1 cellular context compared by ENCODE assay signal in the genomic region with DNA sequence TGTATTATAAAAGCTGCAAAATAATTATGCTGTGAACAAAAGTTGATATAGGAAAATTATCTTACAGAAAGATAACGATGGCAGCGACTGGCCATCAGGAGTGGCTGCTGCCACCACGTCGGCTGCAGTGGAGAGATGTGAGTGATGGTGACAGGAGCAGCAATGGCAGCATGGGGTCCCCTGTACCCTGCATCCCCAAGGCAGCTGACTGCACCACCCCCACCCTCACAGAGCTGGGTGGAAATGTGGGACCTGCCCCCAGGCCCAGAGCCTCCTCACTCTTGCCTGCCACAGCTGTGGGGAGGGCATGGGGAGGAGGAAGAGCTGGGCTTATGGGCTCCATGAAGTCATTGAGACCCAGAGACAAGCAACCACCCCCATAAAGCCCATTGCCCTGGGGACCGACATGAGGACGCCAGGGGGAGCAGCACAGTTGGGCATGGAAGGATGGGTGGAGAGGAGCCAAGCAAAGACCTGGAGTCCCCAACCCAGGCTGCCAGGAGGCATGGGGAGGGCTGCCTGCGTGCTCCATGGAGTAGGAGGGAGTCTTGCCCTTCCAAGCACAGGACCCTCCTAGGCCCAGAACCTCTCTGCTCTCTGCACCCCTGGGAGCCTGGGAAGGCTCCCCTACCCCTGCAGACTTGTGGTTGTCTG.
TF ChIP-seq lines count a peak whose summit lies in the region.

No MANE protein-coding gene starts in this region.

TF ChIP-seq in GM12878, 131 proteins besides CTCF, POLR2A, EP300 and RAD21:
- TF ChIP-seq SPI1 (IDR thresholded peaks at IDR 0.05; ENCODE audit: borderline replicate concordance, insufficient read depth, low read depth, low read length) = no peak
- no peak for TF ChIP-seq NFIC (IDR thresholded peaks at IDR 0.05; ENCODE audit: low read depth, low read length)
- TF ChIP-seq, protein P1, sequence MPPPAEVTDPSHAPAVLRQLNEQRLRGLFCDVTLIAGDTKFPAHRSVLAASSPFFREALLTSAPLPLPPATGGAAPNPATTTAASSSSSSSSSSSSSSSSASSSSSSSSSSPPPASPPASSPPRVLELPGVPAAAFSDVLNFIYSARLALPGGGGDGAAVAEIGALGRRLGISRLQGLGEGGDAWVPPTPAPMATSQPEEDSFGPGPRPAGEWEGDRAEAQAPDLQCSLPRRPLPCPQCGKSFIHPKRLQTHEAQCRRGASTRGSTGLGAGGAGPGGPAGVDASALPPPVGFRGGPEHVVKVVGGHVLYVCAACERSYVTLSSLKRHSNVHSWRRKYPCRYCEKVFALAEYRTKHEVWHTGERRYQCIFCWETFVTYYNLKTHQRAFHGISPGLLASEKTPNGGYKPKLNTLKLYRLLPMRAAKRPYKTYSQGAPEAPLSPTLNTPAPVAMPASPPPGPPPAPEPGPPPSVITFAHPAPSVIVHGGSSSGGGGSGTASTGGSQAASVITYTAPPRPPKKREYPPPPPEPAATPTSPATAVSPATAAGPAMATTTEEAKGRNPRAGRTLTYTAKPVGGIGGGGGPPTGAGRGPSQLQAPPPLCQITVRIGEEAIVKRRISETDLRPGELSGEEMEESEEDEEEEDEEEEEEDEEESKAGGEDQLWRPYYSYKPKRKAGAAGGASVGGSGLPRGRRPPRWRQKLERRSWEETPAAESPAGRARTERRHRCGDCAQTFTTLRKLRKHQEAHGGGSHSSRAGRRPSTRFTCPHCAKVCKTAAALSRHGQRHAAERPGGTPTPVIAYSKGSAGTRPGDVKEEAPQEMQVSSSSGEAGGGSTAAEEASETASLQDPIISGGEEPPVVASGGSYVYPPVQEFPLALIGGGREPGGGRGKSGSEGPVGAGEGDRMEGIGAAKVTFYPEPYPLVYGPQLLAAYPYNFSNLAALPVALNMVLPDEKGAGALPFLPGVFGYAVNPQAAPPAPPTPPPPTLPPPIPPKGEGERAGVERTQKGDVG (CRISPR knock-in tag; IDR thresholded peaks at IDR 0.05) = no peak
- no peak for TF ChIP-seq KLF5 (IDR thresholded peaks at IDR 0.05; ENCODE audit: partially characterized antibody)
- no peak for TF ChIP-seq NFXL1 (IDR thresholded peaks at IDR 0.05; ENCODE audit: borderline replicate concordance)
- TF ChIP-seq IKZF2 (IDR thresholded peaks at IDR 0.05) = no peak
- TF ChIP-seq ZNF24 (IDR thresholded peaks at IDR 0.05) = no peak
- TF ChIP-seq, protein P2, sequence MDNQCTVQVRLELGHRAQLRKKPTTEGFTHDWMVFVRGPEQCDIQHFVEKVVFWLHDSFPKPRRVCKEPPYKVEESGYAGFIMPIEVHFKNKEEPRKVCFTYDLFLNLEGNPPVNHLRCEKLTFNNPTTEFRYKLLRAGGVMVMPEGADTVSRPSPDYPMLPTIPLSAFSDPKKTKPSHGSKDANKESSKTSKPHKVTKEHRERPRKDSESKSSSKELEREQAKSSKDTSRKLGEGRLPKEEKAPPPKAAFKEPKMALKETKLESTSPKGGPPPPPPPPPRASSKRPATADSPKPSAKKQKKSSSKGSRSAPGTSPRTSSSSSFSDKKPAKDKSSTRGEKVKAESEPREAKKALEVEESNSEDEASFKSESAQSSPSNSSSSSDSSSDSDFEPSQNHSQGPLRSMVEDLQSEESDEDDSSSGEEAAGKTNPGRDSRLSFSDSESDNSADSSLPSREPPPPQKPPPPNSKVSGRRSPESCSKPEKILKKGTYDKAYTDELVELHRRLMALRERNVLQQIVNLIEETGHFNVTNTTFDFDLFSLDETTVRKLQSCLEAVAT (IDR thresholded peaks at IDR 0.05) = no peak
- TF ChIP-seq, protein P3, sequence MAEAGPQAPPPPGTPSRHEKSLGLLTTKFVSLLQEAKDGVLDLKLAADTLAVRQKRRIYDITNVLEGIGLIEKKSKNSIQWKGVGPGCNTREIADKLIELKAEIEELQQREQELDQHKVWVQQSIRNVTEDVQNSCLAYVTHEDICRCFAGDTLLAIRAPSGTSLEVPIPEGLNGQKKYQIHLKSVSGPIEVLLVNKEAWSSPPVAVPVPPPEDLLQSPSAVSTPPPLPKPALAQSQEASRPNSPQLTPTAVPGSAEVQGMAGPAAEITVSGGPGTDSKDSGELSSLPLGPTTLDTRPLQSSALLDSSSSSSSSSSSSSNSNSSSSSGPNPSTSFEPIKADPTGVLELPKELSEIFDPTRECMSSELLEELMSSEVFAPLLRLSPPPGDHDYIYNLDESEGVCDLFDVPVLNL (IDR thresholded peaks at IDR 0.05; ENCODE audit: low read depth, low read length) = no peak
- no peak for TF ChIP-seq SREBF1 (IDR thresholded peaks at IDR 0.05; ENCODE audit: low read length)
- no peak for TF ChIP-seq CHD1 (IDR thresholded peaks at IDR 0.05; ENCODE audit: low read depth, low read length)
- no peak for TF ChIP-seq SMAD1 (IDR thresholded peaks at IDR 0.05; ENCODE audit: low read depth, partially characterized antibody)
- no peak for TF ChIP-seq ZNF384 (IDR thresholded peaks at IDR 0.05; ENCODE audit: borderline replicate concordance, low read depth, low read length)
- TF ChIP-seq, protein P4, sequence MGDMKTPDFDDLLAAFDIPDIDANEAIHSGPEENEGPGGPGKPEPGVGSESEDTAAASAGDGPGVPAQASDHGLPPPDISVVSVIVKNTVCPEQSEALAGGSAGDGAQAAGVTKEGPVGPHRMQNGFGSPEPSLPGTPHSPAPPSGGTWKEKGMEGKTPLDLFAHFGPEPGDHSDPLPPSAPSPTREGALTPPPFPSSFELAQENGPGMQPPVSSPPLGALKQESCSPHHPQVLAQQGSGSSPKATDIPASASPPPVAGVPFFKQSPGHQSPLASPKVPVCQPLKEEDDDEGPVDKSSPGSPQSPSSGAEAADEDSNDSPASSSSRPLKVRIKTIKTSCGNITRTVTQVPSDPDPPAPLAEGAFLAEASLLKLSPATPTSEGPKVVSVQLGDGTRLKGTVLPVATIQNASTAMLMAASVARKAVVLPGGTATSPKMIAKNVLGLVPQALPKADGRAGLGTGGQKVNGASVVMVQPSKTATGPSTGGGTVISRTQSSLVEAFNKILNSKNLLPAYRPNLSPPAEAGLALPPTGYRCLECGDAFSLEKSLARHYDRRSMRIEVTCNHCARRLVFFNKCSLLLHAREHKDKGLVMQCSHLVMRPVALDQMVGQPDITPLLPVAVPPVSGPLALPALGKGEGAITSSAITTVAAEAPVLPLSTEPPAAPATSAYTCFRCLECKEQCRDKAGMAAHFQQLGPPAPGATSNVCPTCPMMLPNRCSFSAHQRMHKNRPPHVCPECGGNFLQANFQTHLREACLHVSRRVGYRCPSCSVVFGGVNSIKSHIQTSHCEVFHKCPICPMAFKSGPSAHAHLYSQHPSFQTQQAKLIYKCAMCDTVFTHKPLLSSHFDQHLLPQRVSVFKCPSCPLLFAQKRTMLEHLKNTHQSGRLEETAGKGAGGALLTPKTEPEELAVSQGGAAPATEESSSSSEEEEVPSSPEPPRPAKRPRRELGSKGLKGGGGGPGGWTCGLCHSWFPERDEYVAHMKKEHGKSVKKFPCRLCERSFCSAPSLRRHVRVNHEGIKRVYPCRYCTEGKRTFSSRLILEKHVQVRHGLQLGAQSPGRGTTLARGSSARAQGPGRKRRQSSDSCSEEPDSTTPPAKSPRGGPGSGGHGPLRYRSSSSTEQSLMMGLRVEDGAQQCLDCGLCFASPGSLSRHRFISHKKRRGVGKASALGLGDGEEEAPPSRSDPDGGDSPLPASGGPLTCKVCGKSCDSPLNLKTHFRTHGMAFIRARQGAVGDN (IDR thresholded peaks at IDR 0.05) = no peak
- no peak for TF ChIP-seq NR2C1 (IDR thresholded peaks at IDR 0.05)
- no peak for TF ChIP-seq NRF1 (conservative IDR thresholded peaks at IDR 0.05; ENCODE audit: low read depth, low read length)
